In the genomic region with DNA sequence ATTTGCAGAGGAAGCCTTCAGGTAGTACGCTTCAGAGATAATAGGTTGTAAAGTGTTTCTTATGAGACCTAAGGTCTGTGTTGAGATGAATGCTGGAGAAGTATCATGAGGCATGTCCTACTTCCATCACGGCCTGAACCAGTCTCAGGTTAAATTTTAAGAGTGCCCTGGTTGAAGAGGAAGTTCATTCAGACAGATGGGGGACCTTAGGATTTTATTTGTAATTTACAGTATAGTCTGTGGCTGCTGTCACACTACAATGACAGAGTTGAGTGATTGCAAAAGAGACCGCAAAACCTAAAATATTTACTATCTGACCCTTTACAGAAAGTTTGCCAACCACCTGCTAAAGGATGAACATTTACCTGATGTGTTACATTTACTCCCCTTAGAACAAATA, we compare ENCODE assay signal across 12 cellular contexts.
"Had no signal": no experiment of that assay in that cellular context is flagged by ENCODE, and none has a peak within 500 bp of the region (broad histone marks: within the 10 kb centered on the region; RNA-seq: fewer than 3 reads in every experiment).

No MANE protein-coding gene starts in this region.

- H3K4me1 Mint-ChIP-seq: activated naive CD4-positive, alpha-beta T cell treated with anti-CD3 and anti-CD28 coated beads, Interleukin-2, amount 10 ng/mL, durations not matched to agents 7 days and 5 days had no signal

- H3K4me1 ChIP-seq: right atrium auricular region, transverse colon had no signal

- H3K27ac Mint-ChIP-seq: activated CD8-positive, alpha-beta memory T cell treated with anti-CD3 and anti-CD28 coated beads, Interleukin-2, amount 10 ng/mL, durations not matched to agents 7 days and 5 days; activated naive CD4-positive, alpha-beta T cell treated with anti-CD3 and anti-CD28 coated beads, Interleukin-2, amount 10 ng/mL, durations not matched to agents 7 days and 5 days; nephron; progenitor cell of endocrine pancreas had no signal

- H3K9me3 ChIP-seq: transverse colon had no signal

- ATAC-seq: activated CD8-positive, alpha-beta memory T cell treated with anti-CD3 and anti-CD28 coated beads, Interleukin-2, amount 10 ng/mL, durations not matched to agents 7 days and 5 days had no signal

- H3K27me3 ChIP-seq: right atrium auricular region, transverse colon had no signal

- H3K4me3 ChIP-seq: right atrium auricular region, transverse colon had no signal

- H3K27ac ChIP-seq: right atrium auricular region, transverse colon had no signal

- H3K36me3 Mint-ChIP-seq: activated naive CD4-positive, alpha-beta T cell treated with anti-CD3 and anti-CD28 coated beads, Interleukin-2, amount 10 ng/mL, durations not matched to agents 7 days and 5 days had no signal

- H3K36me3 ChIP-seq: right atrium auricular region, transverse colon had no signal

- H3K27me3 Mint-ChIP-seq: activated CD8-positive, alpha-beta memory T cell treated with anti-CD3 and anti-CD28 coated beads, Interleukin-2, amount 10 ng/mL, durations not matched to agents 7 days and 5 days; activated naive CD4-positive, alpha-beta T cell treated with anti-CD3 and anti-CD28 coated beads, Interleukin-2, amount 10 ng/mL, durations not matched to agents 7 days and 5 days had no signal

- DNase-seq: activated CD4-positive, alpha-beta T cell treated with anti-CD3 and anti-CD28 coated beads for 1 hour; activated CD4-positive, alpha-beta T cell treated with anti-CD3 and anti-CD28 coated beads, Interleukin-2, amount 50 U/mL, for 48 hours; activated CD8-positive, alpha-beta memory T cell treated with anti-CD3 and anti-CD28 coated beads, Interleukin-2, amount 10 ng/mL, durations not matched to agents 7 days and 5 days; activated naive CD4-positive, alpha-beta T cell treated with anti-CD3 and anti-CD28 coated beads, Interleukin-2, amount 10 ng/mL, durations not matched to agents 7 days and 5 days; activated T-cell treated with anti-CD3 and anti-CD28 coated beads, Interleukin-2, amount 50 U/mL, for 1 hour; head of caudate nucleus; stimulated activated CD4-positive, alpha-beta T cell treated with anti-CD3 and anti-CD28 coated beads, Interleukin-2, amount 100 ng/mL, for 48 hours; stimulated activated naive CD4-positive, alpha-beta T cell; transverse colon had no signal

- H3K4me3 Mint-ChIP-seq: activated CD8-positive, alpha-beta memory T cell treated with anti-CD3 and anti-CD28 coated beads, Interleukin-2, amount 10 ng/mL, durations not matched to agents 7 days and 5 days; activated naive CD4-positive, alpha-beta T cell treated with anti-CD3 and anti-CD28 coated beads, Interleukin-2, amount 10 ng/mL, durations not matched to agents 7 days and 5 days; nephron had no signal
